21 cellular contexts compared by ENCODE assay signal in the genomic region with DNA sequence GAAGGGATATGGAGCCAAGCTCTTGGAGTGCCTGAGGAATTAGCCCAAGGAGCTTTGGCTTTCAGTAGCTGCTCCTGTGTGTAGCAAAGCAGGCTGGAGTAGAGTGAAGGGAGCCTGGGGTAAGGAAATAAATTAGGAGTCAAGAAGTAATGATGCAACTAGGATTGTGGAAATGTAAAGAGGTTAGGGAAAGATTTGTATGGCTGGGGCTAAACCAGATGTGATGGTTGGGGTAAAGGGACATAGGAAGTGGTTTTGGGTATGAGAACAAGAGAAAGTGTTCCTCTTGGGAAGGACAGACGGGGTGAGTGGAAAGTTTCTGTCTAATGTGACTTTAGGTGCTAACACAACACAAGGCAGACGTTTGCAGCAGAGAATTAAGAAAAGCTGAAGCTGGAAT. TPM values are rescaled to one million over a fixed set of nuclear protein-coding genes. Genes with fewer than 3 reads are reported as not detected.
DNase-seq lines count a peak whose midpoint lies in the region; ATAC-seq and TF ChIP-seq lines count a peak whose summit lies in the region.
"Had no signal": no experiment of that assay in that cellular context is flagged by ENCODE, and none has a peak within 500 bp of the region (broad histone marks: within the 10 kb centered on the region; RNA-seq: fewer than 3 reads in every experiment).

No MANE protein-coding gene starts in this region.

- H3K4me3 ChIP-seq in HEK293 (ENCODE audit: low read depth, low read length) (no peak overlapping the region), neutrophil (ENCODE audit: low read depth in 1 of 2, low read length in 1 of 2) (peak overlapping the region in 1 of 2 experiments; percentile 3)
- H3K4me3 ChIP-seq: colonic mucosa, esophagus muscularis mucosa, hepatocyte, right lobe of liver, uterus had no signal

- H3K4me1 Mint-ChIP-seq in T-helper 2 cell treated with Interferon-gamma antibody and Interleukin-4, amounts not matched to agents 5 μg/mL and 100 μg/mL, for 36 hours (ENCODE audit: low read depth), result peaks cover 38% of the 10 kb centered on the region
- H3K4me1 Mint-ChIP-seq in activated naive CD8-positive, alpha-beta T cell treated with anti-CD3 and anti-CD28 coated beads, Interleukin-2, amount 10 ng/mL, durations not matched to agents 7 days and 5 days, result peaks cover 44% of the 10 kb centered on the region
- peaks cover 11% of the 10 kb centered on the region for H3K4me1 Mint-ChIP-seq in endothelial cell (ENCODE audit: unreplicated experiment)

- no peaks in the 10 kb centered on the region for H3K27me3 ChIP-seq in neutrophil
- H3K27me3 ChIP-seq: colonic mucosa, esophagus muscularis mucosa, hepatocyte, right lobe of liver, uterus had no signal

- POLR2A ChIA-PET in HEK293 (lab: Yijun Ruan, JAX), result no interaction called here
- POLR2A ChIA-PET in activated naive CD8-positive, alpha-beta T cell treated with anti-CD3 and anti-CD28 coated beads, Interleukin-2, amount 10 ng/mL, durations not matched to agents 7 days and 5 days (lab: Charles Lee), result no interaction called here

- no peaks in the 10 kb centered on the region for H3K27me3 Mint-ChIP-seq in T-helper 2 cell treated with Interferon-gamma antibody and Interleukin-4, amounts not matched to agents 5 μg/mL and 100 μg/mL, for 36 hours (ENCODE audit: low read depth)
- no peaks in the 10 kb centered on the region for H3K27me3 Mint-ChIP-seq in activated naive CD8-positive, alpha-beta T cell treated with anti-CD3 and anti-CD28 coated beads, Interleukin-2, amount 10 ng/mL, durations not matched to agents 7 days and 5 days
- no peaks in the 10 kb centered on the region for H3K27me3 Mint-ChIP-seq in endothelial cell (ENCODE audit: unreplicated experiment)

- peaks cover 3% of the 10 kb centered on the region; the same call in 1 of the 2 replicates for H3K4me1 ChIP-seq in HEK293 (ENCODE audit: control insufficient read depth, insufficient read depth, low read length)
- peaks cover 58 to 63% of the 10 kb centered on the region in 2 experiments for H3K4me1 ChIP-seq in neutrophil (ENCODE audit: control insufficient read depth in 1 of 2, insufficient read depth in 1 of 2, low read depth in 1 of 2, low read length in 1 of 2)
- H3K4me1 ChIP-seq: colonic mucosa, uterus had no signal

- ATAC-seq in activated naive CD8-positive, alpha-beta T cell treated with anti-CD3 and anti-CD28 coated beads, Interleukin-2, amount 10 ng/mL, durations not matched to agents 7 days and 5 days (ENCODE audit: low read depth), result no peak
- ATAC-seq: right lobe of liver had no signal

- DNase-seq in T-helper 2 cell treated with Interferon-gamma antibody and Interleukin-4, amounts not matched to agents 5 μg/mL and 100 μg/mL, for 36 hours (ENCODE audit: low spot score), result no peak
- DNase-seq in T-helper 2 cell (no peak), GM10266 (ENCODE audit: extremely low spot score) (no peak), cortex of kidney (lab: John Stamatoyannopoulos, UW) (no peak), endothelial cell (ENCODE audit: low spot score) (no peak)
- no peak for DNase-seq in activated naive CD8-positive, alpha-beta T cell treated with anti-CD3 and anti-CD28 coated beads, Interleukin-2, amount 10 ng/mL, durations not matched to agents 7 days and 5 days
- DNase-seq: 8988T; anterior cingulate cortex; colonic mucosa; COR-L47; NCI-H1092 treated with DMSO at 0.1 percent for 48 hours; NCI-H226; right lobe of liver; SIG-M5; stimulated activated CD4-positive, alpha-beta T cell treated with anti-CD3 and anti-CD28 coated beads, Interleukin-2, amount 100 ng/mL, for 48 hours; uterus had no signal

- peak overlapping the region; percentile 5 for H3K27ac Mint-ChIP-seq in T-helper 2 cell treated with Interferon-gamma antibody and Interleukin-4, amounts not matched to agents 5 μg/mL and 100 μg/mL, for 36 hours
- H3K27ac Mint-ChIP-seq in activated naive CD8-positive, alpha-beta T cell treated with anti-CD3 and anti-CD28 coated beads, Interleukin-2, amount 10 ng/mL, durations not matched to agents 7 days and 5 days, result no peak overlapping the region
- H3K27ac Mint-ChIP-seq in endothelial cell (ENCODE audit: unreplicated experiment), result no peak overlapping the region

- no peaks in the 10 kb centered on the region for H3K9me3 Mint-ChIP-seq in T-helper 2 cell treated with Interferon-gamma antibody and Interleukin-4, amounts not matched to agents 5 μg/mL and 100 μg/mL, for 36 hours
- peaks cover under 1% of the 10 kb centered on the region for H3K9me3 Mint-ChIP-seq in activated naive CD8-positive, alpha-beta T cell treated with anti-CD3 and anti-CD28 coated beads, Interleukin-2, amount 10 ng/mL, durations not matched to agents 7 days and 5 days
- H3K9me3 Mint-ChIP-seq in endothelial cell (ENCODE audit: unreplicated experiment), result no peaks in the 10 kb centered on the region

- CTCF ChIA-PET in HEK293 (lab: Yijun Ruan, JAX), result interaction anchor here (0.6 kb wide), 1 partner anchor 84 kb away, joined by 4 read pairs; no protein-coding TSS in a partner anchor

- TF ChIP-seq CTCF in HEK293 (tag by site-specific recombination; IDR thresholded peaks at IDR 0.05), result no peak
- no peak for TF ChIP-seq CTCF in neutrophil (IDR thresholded peaks at IDR 0.05)
- TF ChIP-seq CTCF in GM10266 (IDR thresholded peaks at IDR 0.05; ENCODE audit: control insufficient read depth, insufficient read depth, low read depth, missing control alignments), result no peak
- no peak for TF ChIP-seq CTCF in endothelial cell (IDR thresholded peaks at IDR 0.05; ENCODE audit: unreplicated experiment)

- peaks cover 21% of the 10 kb centered on the region for H3K36me3 Mint-ChIP-seq in T-helper 2 cell treated with Interferon-gamma antibody and Interleukin-4, amounts not matched to agents 5 μg/mL and 100 μg/mL, for 36 hours (ENCODE audit: low read depth)
- peaks cover 37% of the 10 kb centered on the region for H3K36me3 Mint-ChIP-seq in activated naive CD8-positive, alpha-beta T cell treated with anti-CD3 and anti-CD28 coated beads, Interleukin-2, amount 10 ng/mL, durations not matched to agents 7 days and 5 days
- peaks cover 9% of the 10 kb centered on the region for H3K36me3 Mint-ChIP-seq in endothelial cell (ENCODE audit: low read depth, unreplicated experiment)

- H3K9me3 ChIP-seq in HEK293 (ENCODE audit: control insufficient read depth, insufficient read depth, low read depth, low read length) (no peaks in the 10 kb centered on the region), neutrophil (no peaks in the 10 kb centered on the region)
- H3K9me3 ChIP-seq: colonic mucosa, esophagus muscularis mucosa, right lobe of liver, uterus had no signal

- H3K27ac ChIP-seq in HEK293 (ENCODE audit: extremely low read depth, low read depth, low read length) (no peak overlapping the region), neutrophil (peak overlapping the region; percentile 73)
- H3K27ac ChIP-seq: colonic mucosa, esophagus muscularis mucosa, hepatocyte, right lobe of liver, uterus had no signal

- H3K4me3 Mint-ChIP-seq in T-helper 2 cell treated with Interferon-gamma antibody and Interleukin-4, amounts not matched to agents 5 μg/mL and 100 μg/mL, for 36 hours, result no peak overlapping the region
- peak overlapping the region; percentile 11 for H3K4me3 Mint-ChIP-seq in activated naive CD8-positive, alpha-beta T cell treated with anti-CD3 and anti-CD28 coated beads, Interleukin-2, amount 10 ng/mL, durations not matched to agents 7 days and 5 days
- no peak overlapping the region for H3K4me3 Mint-ChIP-seq in endothelial cell (ENCODE audit: unreplicated experiment)
- H3K4me3 Mint-ChIP-seq: neural crest cell had no signal

- peaks cover 0 to 14% of the 10 kb centered on the region in 2 experiments; a peak in 1 of 3 replicates for H3K36me3 ChIP-seq in HEK293 (ENCODE audit: control insufficient read depth in 2 of 2, insufficient read depth in 1 of 2, low read length in 2 of 2)
- H3K36me3 ChIP-seq in neutrophil, result peaks cover 11% of the 10 kb centered on the region
- H3K36me3 ChIP-seq: colonic mucosa, right lobe of liver, uterus had no signal

TF ChIP-seq in HEK293, 187 proteins besides CTCF, POLR2A, EP300 and RAD21 (continues in another document):
- TF ChIP-seq ZNF335 (tag by site-specific recombination; conservative IDR thresholded peaks at IDR 0.05) (no peak), GLIS2 (tag by site-specific recombination; IDR thresholded peaks at IDR 0.05) (no peak), SALL2 (tag by site-specific recombination; IDR thresholded peaks at IDR 0.05; ENCODE audit: borderline replicate concordance) (no peak), ZBTB1 (tag by site-specific recombination; IDR thresholded peaks at IDR 0.05) (no peak), ZNF555 (tag by site-specific recombination; conservative IDR thresholded peaks at IDR 0.05) (no peak), MYNN (tag by site-specific recombination; IDR thresholded peaks at IDR 0.05; ENCODE audit: borderline replicate concordance) (no peak), ZNF843 (tag by site-specific recombination; IDR thresholded peaks at IDR 0.05) (no peak)
- TF ChIP-seq, protein P1, sequence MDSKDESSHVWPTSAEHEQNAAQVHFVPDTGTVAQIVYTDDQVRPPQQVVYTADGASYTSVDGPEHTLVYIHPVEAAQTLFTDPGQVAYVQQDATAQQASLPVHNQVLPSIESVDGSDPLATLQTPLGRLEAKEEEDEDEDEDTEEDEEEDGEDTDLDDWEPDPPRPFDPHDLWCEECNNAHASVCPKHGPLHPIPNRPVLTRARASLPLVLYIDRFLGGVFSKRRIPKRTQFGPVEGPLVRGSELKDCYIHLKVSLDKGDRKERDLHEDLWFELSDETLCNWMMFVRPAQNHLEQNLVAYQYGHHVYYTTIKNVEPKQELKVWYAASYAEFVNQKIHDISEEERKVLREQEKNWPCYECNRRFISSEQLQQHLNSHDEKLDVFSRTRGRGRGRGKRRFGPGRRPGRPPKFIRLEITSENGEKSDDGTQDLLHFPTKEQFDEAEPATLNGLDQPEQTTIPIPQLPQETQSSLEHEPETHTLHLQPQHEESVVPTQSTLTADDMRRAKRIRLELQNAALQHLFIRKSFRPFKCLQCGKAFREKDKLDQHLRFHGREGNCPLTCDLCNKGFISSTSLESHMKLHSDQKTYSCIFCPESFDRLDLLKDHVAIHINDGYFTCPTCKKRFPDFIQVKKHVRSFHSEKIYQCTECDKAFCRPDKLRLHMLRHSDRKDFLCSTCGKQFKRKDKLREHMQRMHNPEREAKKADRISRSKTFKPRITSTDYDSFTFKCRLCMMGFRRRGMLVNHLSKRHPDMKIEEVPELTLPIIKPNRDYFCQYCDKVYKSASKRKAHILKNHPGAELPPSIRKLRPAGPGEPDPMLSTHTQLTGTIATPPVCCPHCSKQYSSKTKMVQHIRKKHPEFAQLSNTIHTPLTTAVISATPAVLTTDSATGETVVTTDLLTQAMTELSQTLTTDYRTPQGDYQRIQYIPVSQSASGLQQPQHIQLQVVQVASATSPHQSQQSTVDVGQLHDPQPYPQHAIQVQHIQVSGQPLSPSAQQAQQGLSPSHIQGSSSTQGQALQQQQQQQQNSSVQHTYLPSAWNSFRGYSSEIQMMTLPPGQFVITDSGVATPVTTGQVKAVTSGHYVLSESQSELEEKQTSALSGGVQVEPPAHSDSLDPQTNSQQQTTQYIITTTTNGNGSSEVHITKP (tag by site-specific recombination; IDR thresholded peaks at IDR 0.05), result 0 out of 2 replicates have a peak, but pooled peaks have one; percentile 8

RNA-seq across cellular contexts. Expression of a gene that starts 41.4 kb away (rescaled TPM):
- 100 to 1,000 TPM; 197 to 199 TPM for total RNA-seq in activated naive CD8-positive, alpha-beta T cell treated with anti-CD3 and anti-CD28 coated beads, Interleukin-2, amount 10 ng/mL, durations not matched to agents 7 days and 5 days
- total RNA-seq in endothelial cell (ENCODE audit: unreplicated experiment), result 155 TPM
